Comparison of ENCODE assay signal across 8 cellular contexts in the genomic region with DNA sequence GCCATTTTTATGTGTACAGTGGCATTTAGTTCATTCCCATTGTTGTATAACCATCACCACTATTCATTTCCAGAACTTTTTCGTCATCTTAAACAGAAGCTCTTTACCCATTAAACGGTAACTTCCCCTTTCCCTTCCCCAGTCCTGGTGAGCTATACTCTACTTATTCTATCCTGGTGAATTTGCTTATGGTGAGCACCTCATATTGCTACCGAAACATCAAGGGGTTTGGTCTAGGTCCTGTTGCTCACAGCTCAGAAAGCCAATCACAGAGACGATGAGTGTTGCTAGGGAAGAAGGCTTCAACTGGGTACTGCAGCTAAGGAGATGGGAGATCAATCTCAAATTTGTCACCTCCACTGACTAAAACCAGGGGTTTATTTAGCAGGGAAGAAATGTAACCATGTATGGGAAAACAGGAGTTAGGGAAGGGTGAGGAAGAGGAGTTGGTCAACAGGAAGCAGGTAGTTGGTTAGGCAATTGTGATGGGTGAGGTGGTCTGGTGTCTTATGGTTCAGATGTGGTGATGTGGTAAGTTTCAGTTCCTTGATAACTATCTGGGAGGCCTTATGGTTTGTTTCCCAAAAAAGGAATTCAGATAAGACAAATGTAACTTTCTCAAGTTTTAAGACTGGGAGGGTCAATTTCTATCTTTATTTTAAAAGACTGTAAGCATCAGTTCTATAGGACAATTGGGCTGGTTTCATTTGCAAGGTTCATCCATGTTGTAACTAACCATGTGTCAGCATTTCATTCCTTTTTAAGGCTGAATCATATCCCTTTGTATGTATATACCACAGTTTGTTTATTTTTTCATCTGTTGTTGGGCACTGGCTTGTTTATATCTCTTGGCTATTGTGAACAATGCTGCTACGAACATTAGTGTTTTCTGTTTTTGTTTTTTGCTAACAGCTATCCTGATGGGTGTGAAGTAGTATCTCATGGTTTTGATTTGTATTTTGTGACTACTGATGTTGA. TPM values are rescaled to one million over a fixed set of nuclear protein-coding genes. Genes with fewer than 3 reads are reported as not detected.
A peak's percentile ranks its signal among the peaks of the same experiment; 100 is the strongest.
DNase-seq lines count a peak whose midpoint lies in the region; ATAC-seq and TF ChIP-seq lines count a peak whose summit lies in the region.

No MANE protein-coding gene starts in this region.

- TF ChIP-seq CTCF in GM10266 (IDR thresholded peaks at IDR 0.05; ENCODE audit: control insufficient read depth, insufficient read depth, low read depth, missing control alignments): no peak
- TF ChIP-seq CTCF in cardiac fibroblast (IDR thresholded peaks at IDR 0.05; ENCODE audit: low read depth, low read length): no peak

- H3K4me3 ChIP-seq in cardiac fibroblast (replicated peaks in 1 of 2; ENCODE audit: low read depth in 2 of 2, low read length in 2 of 2): no peak overlapping the region

- ATAC-seq in GM21381 (IDR thresholded peaks at IDR 0.05; ENCODE audit: unreplicated experiment): peak; percentile 98
- ATAC-seq in HG03439 (IDR thresholded peaks at IDR 0.05; ENCODE audit: unreplicated experiment): peak; percentile 89
- no peak for ATAC-seq in left lobe of liver

- DNase-seq in GM10266 (ENCODE audit: extremely low spot score): peak; percentile 32
- peak; percentile 7 to 70 for DNase-seq in cardiac fibroblast (ENCODE audit: low read depth in 2 of 2)
- DNase-seq in midbrain (lab: John Stamatoyannopoulos, UW): no peak
- no peak for DNase-seq in left lobe of liver (ENCODE audit: low spot score)
- DNase-seq in NCI-H1092 (lab: John Stamatoyannopoulos, UW): no peak
- no peak for DNase-seq in LoVo (ENCODE audit: low spot score)

RNA-seq across cellular contexts. Expression of a gene that starts 46.4 kb away (rescaled TPM):
- total RNA-seq in left lobe of liver: 0.15 TPM

Comparison
In these comparisons a context has a peak if more than half of its experiments do, and no peak if none do; other contexts are left out.
1. DNase-seq: peak in GM10266 (single experiment) and cardiac fibroblast (2 of 2); none in midbrain (single experiment), left lobe of liver (single experiment), NCI-H1092 (single experiment) and LoVo (single experiment).